In the genomic region with DNA sequence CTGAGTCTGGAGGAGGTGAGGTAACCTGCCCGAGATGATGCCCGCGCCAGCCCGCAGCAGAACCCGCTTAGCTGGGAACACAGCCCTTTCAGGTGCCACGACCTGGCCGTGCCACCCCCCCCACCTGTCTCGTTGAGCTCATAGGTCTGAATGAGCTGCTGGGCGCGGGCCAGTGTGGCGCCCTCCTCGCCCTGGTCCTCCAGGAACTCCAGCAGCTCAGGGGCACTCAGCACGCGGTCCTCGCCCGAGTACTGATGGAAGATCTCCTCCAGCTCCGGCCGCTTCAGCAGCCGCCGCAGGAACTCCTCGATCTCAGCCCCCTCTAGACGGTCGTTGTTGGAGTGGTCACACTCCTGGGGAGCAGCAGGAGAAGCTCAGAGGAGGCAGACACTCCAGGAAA, we compare ENCODE assay signal across 26 cellular contexts.
"Had no signal": no experiment of that assay in that cellular context is flagged by ENCODE, and none has a peak within 500 bp of the region (broad histone marks: within the 10 kb centered on the region; RNA-seq: fewer than 3 reads in every experiment).

No MANE protein-coding gene starts in this region.

- DNase-seq: heart right ventricle; left colon; left lung; lower lobe of right lung; mesendoderm; naive B cell; natural killer cell; nephron progenitor cell; pancreas; posterior cingulate gyrus; retina; right cardiac atrium; stimulated activated CD4-positive, alpha-beta T cell treated with anti-CD3 and anti-CD28 coated beads, Interleukin-12 subunit alpha, Interleukin-12 subunit beta, amount 100 ng/mL, for 4 hours; stimulated activated CD4-positive, alpha-beta T cell treated with anti-CD3 and anti-CD28 coated beads, Interleukin-15, amount 100 ng/mL, for 24 hours; stimulated activated CD4-positive, alpha-beta T cell treated with anti-CD3 and anti-CD28 coated beads, Interleukin-2, amount 100 ng/mL, for 24 hours; stimulated activated CD4-positive, alpha-beta T cell treated with anti-CD3 and anti-CD28 coated beads, Interleukin-4, amount 100 ng/mL, for 1 hour; stimulated activated naive B cell treated with anti-CD40 and anti-IgM and Interleukin-4, amounts not matched to agents 10 μg/mL and 1 μg/mL and 100 μg/mL, for 72 hours; stimulated activated naive CD8-positive, alpha-beta T cell treated with anti-CD3 and anti-CD28 coated beads, Interleukin-15, Interleukin-2, amounts not matched to agents 100 U/mL and 50 U/mL, for 24 hours; stomach; testis; thyroid gland; transverse colon had no signal

- H3K4me1 ChIP-seq: pancreas, prostate gland had no signal

- H3K4me3 ChIP-seq: heart right ventricle, hepatocyte, left lung, lower lobe of right lung, pancreas, prostate gland, skin epidermis, stomach, testis, thyroid gland, transverse colon, upper lobe of left lung had no signal

- H3K27me3 ChIP-seq: hepatocyte, pancreas, stomach, testis, thyroid gland, transverse colon, upper lobe of left lung had no signal

- H3K27ac ChIP-seq: heart right ventricle, hepatocyte, left lung, lower lobe of right lung, pancreas, prostate gland, skin epidermis, stomach, testis, thyroid gland, transverse colon, upper lobe of left lung had no signal

- H2AFZ ChIP-seq: hepatocyte had no signal

- H3K36me3 ChIP-seq: pancreas, prostate gland, thyroid gland had no signal

- H3K4me2 ChIP-seq: hepatocyte had no signal

- H3K9me3 ChIP-seq: heart right ventricle, left lung, lower lobe of right lung, pancreas, prostate gland, stomach, testis, thyroid gland, transverse colon, upper lobe of left lung had no signal
